ENCODE assay signal across 8 cellular contexts in genomic region chr17:63998050-63998720, GRCh38. TPM values are rescaled to one million over a fixed set of nuclear protein-coding genes. Genes with fewer than 3 reads are reported as not detected.
DNase-seq lines count a peak whose midpoint lies in the region; ATAC-seq, FAIRE-seq and TF ChIP-seq lines count a peak whose summit lies in the region.

Gene PRR29, plus strand, starts transcription at chr17:63998351. Its CDS starts 14 bp downstream, at chr17:63998365.

- peak within 1 kb of the TSS; percentile 87 for H3K4me3 Mint-ChIP-seq in activated B cell treated with CpG ODN at 0.5 μM for 24 hours

- H3K36me3 Mint-ChIP-seq in activated B cell treated with CpG ODN at 0.5 μM for 24 hours (ENCODE audit: low read depth), result peaks cover 6% of the 10 kb centered on the region

- H3K27me3 ChIP-seq in bronchial epithelial cell (ENCODE audit: control insufficient read depth, insufficient read depth, low read length), result peaks cover 5% of the 10 kb centered on the region

- no peaks in the 10 kb centered on the region for H3K36me3 ChIP-seq in bronchial epithelial cell (ENCODE audit: control insufficient read depth, insufficient read depth, low read length)

- POLR2A ChIA-PET in activated B cell treated with CpG ODN at 0.5 μM for 24 hours (lab: Charles Lee), result interaction anchor here (0.9 to 1.4 kb wide), 2 partner anchors 22 to 78 kb away, joined by 3 to 9 read pairs; partner anchors contain the start of gene ICAM2

- intact Hi-C loops in activated B cell treated with CpG ODN at 0.5 μM for 24 hours (cut with micrococcal nuclease), result loop anchor here (2.0 kb wide), 1 partner anchor 23 kb away; the partner anchor contains the start of gene ICAM2

- no peak for FAIRE-seq in bronchial epithelial cell (lab: Jason Lieb, UNC)

- peak within 1 kb of the TSS; percentile 44 for H3K4me3 ChIP-seq in bronchial epithelial cell (ENCODE audit: low read depth, low read length)

- peak; percentile 66 for ATAC-seq in GM19438 (IDR thresholded peaks at IDR 0.05; ENCODE audit: low read depth, unreplicated experiment)
- ATAC-seq in activated B cell treated with CpG ODN at 0.5 μM for 24 hours (ENCODE audit: low read depth), result peak; percentile 73
- ATAC-seq in HG02938 (IDR thresholded peaks at IDR 0.05; ENCODE audit: unreplicated experiment), result no peak

- H3K27ac Mint-ChIP-seq in activated B cell treated with CpG ODN at 0.5 μM for 24 hours, result no peak within 1 kb of the TSS

- CTCF ChIA-PET in activated B cell treated with CpG ODN at 0.5 μM for 24 hours (lab: Charles Lee), result interaction anchor here (1.4 kb wide), 1 partner anchor 27 kb away, joined by 4 read pairs; no protein-coding TSS in a partner anchor

- H3K4me1 Mint-ChIP-seq in activated B cell treated with CpG ODN at 0.5 μM for 24 hours, result peaks cover 32% of the 10 kb centered on the region

- TF ChIP-seq CTCF in activated B cell treated with CpG ODN at 0.5 μM for 24 hours (IDR thresholded peaks at IDR 0.05) (no peak), bronchial epithelial cell (IDR thresholded peaks at IDR 0.05; ENCODE audit: insufficient read depth, low read length, severe bottlenecking) (no peak)

- peaks cover 4% of the 10 kb centered on the region for H3K27me3 Mint-ChIP-seq in activated B cell treated with CpG ODN at 0.5 μM for 24 hours

- DNase-seq in AG20443 (ENCODE audit: low spot score) (peak; percentile 97), NCI-H1694 (lab: John Stamatoyannopoulos, UW) (peak; percentile 9), activated B cell treated with CpG ODN at 0.5 μM for 24 hours (peak; percentile 67), bronchial epithelial cell (ENCODE audit: low read depth) (no peak), kidney glomerular epithelial cell (lab: John Stamatoyannopoulos, UW) (peak; percentile 21)
- peak in 3 of 4 experiments; percentile 39 to 61 (median 58) for DNase-seq in stimulated activated CD4-positive, alpha-beta T cell treated with anti-CD3 and anti-CD28 coated beads, Interleukin-1b, Interleukin-23, amount 100 ng/mL, for 24 hours (ENCODE audit: low read depth in 4 of 4, low spot score in 1 of 4)

- no peaks in the 10 kb centered on the region for H3K9me3 Mint-ChIP-seq in activated B cell treated with CpG ODN at 0.5 μM for 24 hours

RNA-seq across cellular contexts. Expression of gene PRR29, which starts in this region (rescaled TPM):
- total RNA-seq in activated B cell treated with CpG ODN at 0.5 μM for 24 hours (not detected in 2 replicates), bronchial epithelial cell (not detected in 2 replicates)

Comparison
In these comparisons a context has a peak if more than half of its experiments do, and no peak if none do; other contexts are left out.
1. Peak in DNase-seq and ATAC-seq in activated B cell treated with CpG ODN at 0.5 μM for 24 hours; RNA of the gene not detected or under 1 TPM.